26 cellular contexts compared by ENCODE assay signal in the genomic region with DNA sequence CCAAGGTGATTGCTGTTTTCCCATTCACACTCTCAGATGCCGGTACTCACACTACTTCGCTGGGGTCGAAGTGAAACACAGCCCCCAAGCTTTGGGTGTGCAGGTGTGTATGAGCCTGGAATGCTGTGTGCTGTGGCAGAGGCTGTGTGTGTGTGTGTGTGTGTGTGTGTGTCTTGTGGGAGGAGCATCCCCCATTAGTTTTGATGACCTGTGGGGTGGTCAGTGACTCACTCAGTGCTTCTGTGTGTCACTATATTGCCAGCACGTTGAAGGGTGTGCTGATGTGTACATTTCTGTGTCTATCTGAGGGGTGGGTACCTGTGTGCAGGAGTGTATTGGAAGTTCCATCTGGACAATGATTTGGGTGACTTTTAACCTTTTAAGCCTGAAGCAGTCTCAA. TPM values are rescaled to one million over a fixed set of nuclear protein-coding genes. Genes with fewer than 3 reads are reported as not detected.
DNase-seq lines count a peak whose midpoint lies in the region; ATAC-seq and TF ChIP-seq lines count a peak whose summit lies in the region.
"Had no signal": no experiment of that assay in that cellular context is flagged by ENCODE, and none has a peak within 500 bp of the region (broad histone marks: within the 10 kb centered on the region; RNA-seq: fewer than 3 reads in every experiment).

No MANE protein-coding gene starts in this region.

- no peaks in the 10 kb centered on the region for H4K20me1 ChIP-seq in neural cell (ENCODE audit: insufficient read depth)

- H3K4me2 ChIP-seq in neural cell (ENCODE audit: low read length), result peak overlapping the region; percentile 96

- ATAC-seq in GM19023 (IDR thresholded peaks at IDR 0.05; ENCODE audit: unreplicated experiment), result no peak
- ATAC-seq: activated CD4-positive, alpha-beta T cell treated with anti-CD3 and anti-CD28 coated beads for 36 hours; activated CD8-positive, alpha-beta T cell treated with anti-CD3 and anti-CD28 coated beads, Interleukin-2, amount 10 ng/mL, durations not matched to agents 7 days and 5 days; GM12878; left lung had no signal

- H3K9ac ChIP-seq in neural cell (ENCODE audit: low read length), result peak overlapping the region; percentile 81

- no peaks in the 10 kb centered on the region for H3F3A ChIP-seq in neural cell (ENCODE audit: insufficient read depth, low read length, poor library complexity, severe bottlenecking)

- no peaks in the 10 kb centered on the region for H3K9me2 ChIP-seq in neural cell (ENCODE audit: insufficient read depth, low read length)

- H3K9me3 ChIP-seq in neural cell (ENCODE audit: low read length), result no peaks in the 10 kb centered on the region
- H3K9me3 ChIP-seq: left lung, tibial artery had no signal

- H3K27me3 ChIP-seq in neural cell (ENCODE audit: insufficient read depth, low read depth, low read length), result no peaks in the 10 kb centered on the region

- TF ChIP-seq EP300 in neural cell (conservative IDR thresholded peaks at IDR 0.05; ENCODE audit: poor library complexity, severe bottlenecking), result no peak

- H3K4me3 ChIP-seq in neural cell (ENCODE audit: low read length), result peak overlapping the region; percentile 79
- H3K4me3 ChIP-seq: GM12878, left lung, SK-N-MC, stomach, tibial artery had no signal

- H3K79me2 ChIP-seq in neural cell (replicated peaks; ENCODE audit: insufficient read depth, low read length), result peaks cover 50% of the 10 kb centered on the region

- no peak for TF ChIP-seq CTCF in neural cell (IDR thresholded peaks at IDR 0.05; ENCODE audit: poor library complexity, severe bottlenecking)

- H3K36me3 ChIP-seq in neural cell (ENCODE audit: insufficient read depth, low read length), result no peaks in the 10 kb centered on the region
- H3K36me3 ChIP-seq: left lung, stomach, tibial artery had no signal

- DNase-seq in ELR (ENCODE audit: low read depth), result peak; percentile 57
- peak; percentile 25 for DNase-seq in LHCN-M2 (ENCODE audit: low read depth)
- DNase-seq in amniotic epithelial cell (ENCODE audit: low read depth), result peak; percentile 12
- DNase-seq in T1000 (lab: John Stamatoyannopoulos, UW), result no peak
- DNase-seq in H4 (ENCODE audit: low spot score), result no peak
- DNase-seq: activated CD4-positive, alpha-beta T cell treated with anti-CD3 and anti-CD28 coated beads for 36 hours; activated CD8-positive, alpha-beta T cell treated with anti-CD3 and anti-CD28 coated beads, Interleukin-2, amount 10 ng/mL, durations not matched to agents 7 days and 5 days; activated effector memory CD4-positive, alpha-beta T cell treated with anti-CD3 and anti-CD28 coated beads, Interleukin-2, amount 50 U/mL, for 16 hours; C1 segment of cervical spinal cord; Calu3; cerebellar nuclear complex; left lung; NCI-H1105 treated with DMSO at 0.1 percent for 48 hours; NCI-H1930; NCI-H2227 treated with DMSO at 0.1 percent for 48 hours; NCI-H748 treated with DMSO at 0.1 percent for 48 hours; stimulated activated CD8-positive, alpha-beta memory T cell treated with anti-CD3 and anti-CD28 coated beads, Interleukin-4, amount 100 ng/mL, for 48 hours; stomach; tibial artery had no signal

- peak overlapping the region; percentile 96 for H3K27ac ChIP-seq in neural cell (ENCODE audit: low read length)
- H3K27ac ChIP-seq: left lung, RWPE1, SK-N-MC, stomach, tibial artery had no signal

- no peak overlapping the region for H2AFZ ChIP-seq in neural cell (ENCODE audit: low read depth, low read length)

- TF ChIP-seq RAD21 in neural cell (conservative IDR thresholded peaks at IDR 0.05), result no peak

TF ChIP-seq in neural cell, 6 proteins besides CTCF, POLR2A, EP300 and RAD21:
- TF ChIP-seq TAF1 (IDR thresholded peaks at IDR 0.05; ENCODE audit: low read depth) (no peak), EZH2 (IDR thresholded peaks at IDR 0.05; ENCODE audit: borderline replicate concordance, insufficient read depth, low read length, poor library complexity, severe bottlenecking) (no peak), POLR2AphosphoS5 (IDR thresholded peaks at IDR 0.05) (no peak), SMC3 (conservative IDR thresholded peaks at IDR 0.05; ENCODE audit: poor library complexity) (no peak), MXI1 (conservative IDR thresholded peaks at IDR 0.05; ENCODE audit: poor library complexity, severe bottlenecking) (no peak)
- TF ChIP-seq, protein P1, sequence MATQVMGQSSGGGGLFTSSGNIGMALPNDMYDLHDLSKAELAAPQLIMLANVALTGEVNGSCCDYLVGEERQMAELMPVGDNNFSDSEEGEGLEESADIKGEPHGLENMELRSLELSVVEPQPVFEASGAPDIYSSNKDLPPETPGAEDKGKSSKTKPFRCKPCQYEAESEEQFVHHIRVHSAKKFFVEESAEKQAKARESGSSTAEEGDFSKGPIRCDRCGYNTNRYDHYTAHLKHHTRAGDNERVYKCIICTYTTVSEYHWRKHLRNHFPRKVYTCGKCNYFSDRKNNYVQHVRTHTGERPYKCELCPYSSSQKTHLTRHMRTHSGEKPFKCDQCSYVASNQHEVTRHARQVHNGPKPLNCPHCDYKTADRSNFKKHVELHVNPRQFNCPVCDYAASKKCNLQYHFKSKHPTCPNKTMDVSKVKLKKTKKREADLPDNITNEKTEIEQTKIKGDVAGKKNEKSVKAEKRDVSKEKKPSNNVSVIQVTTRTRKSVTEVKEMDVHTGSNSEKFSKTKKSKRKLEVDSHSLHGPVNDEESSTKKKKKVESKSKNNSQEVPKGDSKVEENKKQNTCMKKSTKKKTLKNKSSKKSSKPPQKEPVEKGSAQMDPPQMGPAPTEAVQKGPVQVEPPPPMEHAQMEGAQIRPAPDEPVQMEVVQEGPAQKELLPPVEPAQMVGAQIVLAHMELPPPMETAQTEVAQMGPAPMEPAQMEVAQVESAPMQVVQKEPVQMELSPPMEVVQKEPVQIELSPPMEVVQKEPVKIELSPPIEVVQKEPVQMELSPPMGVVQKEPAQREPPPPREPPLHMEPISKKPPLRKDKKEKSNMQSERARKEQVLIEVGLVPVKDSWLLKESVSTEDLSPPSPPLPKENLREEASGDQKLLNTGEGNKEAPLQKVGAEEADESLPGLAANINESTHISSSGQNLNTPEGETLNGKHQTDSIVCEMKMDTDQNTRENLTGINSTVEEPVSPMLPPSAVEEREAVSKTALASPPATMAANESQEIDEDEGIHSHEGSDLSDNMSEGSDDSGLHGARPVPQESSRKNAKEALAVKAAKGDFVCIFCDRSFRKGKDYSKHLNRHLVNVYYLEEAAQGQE (IDR thresholded peaks at IDR 0.05; ENCODE audit: borderline replicate concordance), result no peak

RNA-seq across cellular contexts. Expression of a gene that starts 5.0 kb away (rescaled TPM):
- total RNA-seq in LHCN-M2 (2014; rRNA removed), result under 0.01 TPM in 1 of 2 replicates, not detected in the other
- 1.1 TPM for polyA plus RNA-seq in LHCN-M2 (2012)
- polyA plus RNA-seq in neural cell, result 53.1 and 74.4 TPM in 2 replicates
- 68.2 and 69.4 TPM in 2 replicates for polyA minus RNA-seq in neural cell
- total RNA-seq in H4 (2014; rRNA removed; shearing (Covaris generic)), result 0.21 and 4.3 TPM in 2 replicates
- total RNA-seq: osteocyte, skeletal muscle tissue had no signal

RNA-seq across cellular contexts. Expression of a gene that starts 15.3 kb away (rescaled TPM):
- not detected in 2 replicates for total RNA-seq in LHCN-M2 (2014; rRNA removed)
- not detected for polyA plus RNA-seq in LHCN-M2 (2012)
- polyA plus RNA-seq in neural cell, result not detected in 2 replicates
- not detected in 2 replicates for polyA minus RNA-seq in neural cell
- not detected in 2 replicates for total RNA-seq in H4 (2014; rRNA removed; shearing (Covaris generic))
- total RNA-seq: activated CD4-positive, alpha-beta T cell treated with anti-CD3 and anti-CD28 coated beads for 36 hours; activated CD8-positive, alpha-beta T cell treated with anti-CD3 and anti-CD28 coated beads, Interleukin-2, amount 10 ng/mL, durations not matched to agents 7 days and 5 days; Calu3; osteocyte had no signal

RNA-seq across cellular contexts. Expression of a gene that starts 52.0 kb away (rescaled TPM):
- 15.3 and 15.9 TPM in 2 replicates for total RNA-seq in LHCN-M2 (2014; rRNA removed)
- 8.5 TPM for polyA plus RNA-seq in LHCN-M2 (2012)
- 12.8 and 18.9 TPM in 2 replicates for polyA plus RNA-seq in neural cell
- polyA minus RNA-seq in neural cell, result 25.4 and 26.5 TPM in 2 replicates
- total RNA-seq in H4 (2014; rRNA removed; shearing (Covaris generic)), result 4.3 and 7.1 TPM in 2 replicates

Comparison
In these comparisons a context has a peak if more than half of its experiments do, and no peak if none do; other contexts are left out.
1. DNase-seq: peak in ELR (single experiment), LHCN-M2 (single experiment) and amniotic epithelial cell (single experiment); none in T1000 (single experiment) and H4 (single experiment).